11 cellular contexts compared by ENCODE assay signal in the genomic region with DNA sequence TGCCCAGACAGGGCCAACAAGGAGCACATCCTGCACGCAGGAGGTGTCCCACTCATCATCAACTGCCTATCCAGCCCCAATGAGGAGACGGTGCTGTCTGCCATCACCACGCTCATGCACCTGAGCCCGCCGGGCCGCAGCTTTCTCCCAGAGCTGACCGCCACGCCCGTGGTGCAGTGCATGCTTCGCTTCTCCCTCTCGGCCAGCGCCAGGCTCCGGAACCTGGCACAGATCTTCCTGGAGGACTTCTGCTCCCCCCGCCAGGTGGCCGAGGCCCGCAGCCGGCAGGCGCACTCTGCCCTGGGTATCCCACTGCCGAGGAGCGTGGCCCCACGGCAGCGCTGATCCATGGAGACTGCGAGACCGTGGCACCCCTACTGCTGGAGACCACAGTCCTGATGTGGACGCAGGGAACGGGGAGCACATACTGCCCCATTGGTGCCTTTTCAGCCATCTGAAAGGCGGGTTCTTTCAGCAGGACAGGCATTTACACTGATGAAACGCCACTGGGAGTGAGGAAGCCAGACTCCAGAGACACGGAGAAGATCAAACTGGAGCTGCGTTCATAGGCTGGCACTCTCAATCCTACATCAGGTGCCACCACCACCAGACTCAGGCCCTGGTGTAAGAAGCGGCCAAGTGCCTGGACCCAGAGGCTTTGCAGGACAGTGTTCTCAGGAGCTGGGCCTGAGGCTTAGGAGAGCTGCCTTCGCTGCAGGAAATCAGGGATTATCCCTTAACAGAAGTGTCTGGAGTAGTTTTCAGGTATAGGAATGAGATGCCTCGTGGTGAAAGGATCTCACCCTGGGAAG. TPM values are rescaled to one million over a fixed set of nuclear protein-coding genes. Genes with fewer than 3 reads are reported as not detected.
DNase-seq lines count a peak whose midpoint lies in the region; ATAC-seq, FAIRE-seq and TF ChIP-seq lines count a peak whose summit lies in the region.
"Had no signal": no experiment of that assay in that cellular context is flagged by ENCODE, and none has a peak within 500 bp of the region (broad histone marks: within the 10 kb centered on the region; RNA-seq: fewer than 3 reads in every experiment).

No MANE protein-coding gene starts in this region.

- no peak for DNase-seq in T-helper 1 cell
- no peak for DNase-seq in neural crest cell (ENCODE audit: low read depth, low spot score)
- DNase-seq in ureter (ENCODE audit: low spot score), result no peak
- no peak for DNase-seq in pancreas
- DNase-seq: 8988T; activated CD4-positive, alpha-beta T cell treated with anti-CD3 and anti-CD28 coated beads for 48 hours; MM.1S had no signal

- H3K27me3 Mint-ChIP-seq in T-helper 1 cell treated with Interleukin-12 subunit alpha and Interleukin-12 subunit beta and Interleukin-4 antibody, amounts not matched to agents 30 μg/mL and 1 μg/mL, for 36 hours (ENCODE audit: low read depth), result no peaks in the 10 kb centered on the region
- no peaks in the 10 kb centered on the region for H3K27me3 Mint-ChIP-seq in activated T-helper 17 cell treated with anti-CD3 and anti-CD28 coated beads, Interleukin-2, amount 50 U/mL, for 72 hours
- peaks cover 2% of the 10 kb centered on the region for H3K27me3 Mint-ChIP-seq in neural crest cell (ENCODE audit: low read depth)

- no peaks in the 10 kb centered on the region for H3K27me3 ChIP-seq in pancreas
- H3K27me3 ChIP-seq: thyroid gland had no signal

- ATAC-seq in activated T-helper 17 cell treated with anti-CD3 and anti-CD28 coated beads, Interleukin-2, amount 50 U/mL, for 72 hours (replicated peaks), result no peak
- no peak for ATAC-seq in pancreas

- no peaks in the 10 kb centered on the region for H3K9me3 Mint-ChIP-seq in T-helper 1 cell treated with Interleukin-12 subunit alpha and Interleukin-12 subunit beta and Interleukin-4 antibody, amounts not matched to agents 30 μg/mL and 1 μg/mL, for 36 hours
- no peaks in the 10 kb centered on the region for H3K9me3 Mint-ChIP-seq in activated T-helper 17 cell treated with anti-CD3 and anti-CD28 coated beads, Interleukin-2, amount 50 U/mL, for 72 hours
- H3K9me3 Mint-ChIP-seq in neural crest cell, result no peaks in the 10 kb centered on the region

- intact Hi-C loops in pancreas (cut with DNase I), result loop anchor here in 1 of 3 donors (10.0 kb wide), 1 partner anchor 46 kb away; no protein-coding TSS in a partner anchor

- peaks cover 37% of the 10 kb centered on the region for H3K4me1 Mint-ChIP-seq in T-helper 1 cell treated with Interleukin-12 subunit alpha and Interleukin-12 subunit beta and Interleukin-4 antibody, amounts not matched to agents 30 μg/mL and 1 μg/mL, for 36 hours (ENCODE audit: low read depth)
- H3K4me1 Mint-ChIP-seq in activated T-helper 17 cell treated with anti-CD3 and anti-CD28 coated beads, Interleukin-2, amount 50 U/mL, for 72 hours, result peaks cover 27% of the 10 kb centered on the region
- peaks cover 25% of the 10 kb centered on the region for H3K4me1 Mint-ChIP-seq in neural crest cell

- no peak overlapping the region for H3K4me3 Mint-ChIP-seq in T-helper 1 cell treated with Interleukin-12 subunit alpha and Interleukin-12 subunit beta and Interleukin-4 antibody, amounts not matched to agents 30 μg/mL and 1 μg/mL, for 36 hours
- H3K4me3 Mint-ChIP-seq in activated T-helper 17 cell treated with anti-CD3 and anti-CD28 coated beads, Interleukin-2, amount 50 U/mL, for 72 hours, result peak overlapping the region; percentile 53
- peak overlapping the region; percentile 75 for H3K4me3 Mint-ChIP-seq in neural crest cell

- no peaks in the 10 kb centered on the region for H3K9me3 ChIP-seq in pancreas
- H3K9me3 ChIP-seq: thyroid gland had no signal

- no peak overlapping the region for H3K27ac ChIP-seq in pancreas

- FAIRE-seq in pancreas (lab: Jason Lieb, UNC), result no peak
- FAIRE-seq: colon had no signal

- H3K36me3 ChIP-seq in pancreas, result no peaks in the 10 kb centered on the region

- peak overlapping the region; percentile 18 for H3K27ac Mint-ChIP-seq in T-helper 1 cell treated with Interleukin-12 subunit alpha and Interleukin-12 subunit beta and Interleukin-4 antibody, amounts not matched to agents 30 μg/mL and 1 μg/mL, for 36 hours
- no peak overlapping the region for H3K27ac Mint-ChIP-seq in activated T-helper 17 cell treated with anti-CD3 and anti-CD28 coated beads, Interleukin-2, amount 50 U/mL, for 72 hours
- H3K27ac Mint-ChIP-seq in neural crest cell (ENCODE audit: unreplicated experiment), result no peak overlapping the region

- TF ChIP-seq CTCF in neural crest cell (conservative IDR thresholded peaks at IDR 0.05) (no peak), pancreas (IDR thresholded peaks at IDR 0.05) (no peak)

- no peak overlapping the region for H3K4me3 ChIP-seq in pancreas
- H3K4me3 ChIP-seq: thyroid gland had no signal

- 85 to 89% methylated on average over 33 of the region's 33 CpGs for WGBS in pancreas, 2 donors

- H3K36me3 Mint-ChIP-seq in T-helper 1 cell treated with Interleukin-12 subunit alpha and Interleukin-12 subunit beta and Interleukin-4 antibody, amounts not matched to agents 30 μg/mL and 1 μg/mL, for 36 hours (ENCODE audit: low read depth), result peaks cover 24% of the 10 kb centered on the region
- peaks cover 27% of the 10 kb centered on the region for H3K36me3 Mint-ChIP-seq in activated T-helper 17 cell treated with anti-CD3 and anti-CD28 coated beads, Interleukin-2, amount 50 U/mL, for 72 hours (ENCODE audit: low read depth)
- H3K36me3 Mint-ChIP-seq in neural crest cell (ENCODE audit: low read depth), result peaks cover 3% of the 10 kb centered on the region

- H3K4me1 ChIP-seq in pancreas, result peaks cover 0 to 13% (median 0%) of the 10 kb centered on the region in 3 donors

RNA-seq across cellular contexts. Expression of a gene that starts 2.6 kb away (rescaled TPM):
- total RNA-seq in activated T-helper 17 cell treated with anti-CD3 and anti-CD28 coated beads, Interleukin-2, amount 50 U/mL, for 72 hours, result 10 to 100 TPM; 56.0 to 64.9 TPM
- total RNA-seq in neural crest cell (68.0 and 70.2 TPM in 2 replicates), ureter (81.6 TPM), pancreas (10 to 100 TPM; 14.4 to 32.3 (median 18.7) TPM)
- 10 to 100 TPM; 62.5 to 76.3 TPM for polyA plus RNA-seq in pancreas

RNA-seq across cellular contexts. Expression of a gene that starts 19.1 kb away (rescaled TPM):
- 10 to 100 TPM; 10.3 to 14.5 TPM for total RNA-seq in activated T-helper 17 cell treated with anti-CD3 and anti-CD28 coated beads, Interleukin-2, amount 50 U/mL, for 72 hours
- total RNA-seq in neural crest cell, result 15.6 and 15.8 TPM in 2 replicates
- total RNA-seq in ureter, result 13.8 TPM
- 1 to 10 TPM; 2.3 to 7.4 (median 3.4) TPM for total RNA-seq in pancreas
- 1 to 10 TPM; 5.7 to 6.3 TPM for polyA plus RNA-seq in pancreas

RNA-seq across cellular contexts. Expression of a gene that starts 25.4 kb away (rescaled TPM):
- 100 to 1,000 TPM; 191 to 343 TPM for total RNA-seq in activated T-helper 17 cell treated with anti-CD3 and anti-CD28 coated beads, Interleukin-2, amount 50 U/mL, for 72 hours
- total RNA-seq in neural crest cell (319 and 334 TPM in 2 replicates), ureter (93.9 TPM), pancreas (10 to 100 TPM in 3 of 6 donors, 1 to 10 TPM in 3; 7.5 to 32.9 (median 11.9) TPM)
- 10 to 100 TPM; 21.8 to 33.1 TPM for polyA plus RNA-seq in pancreas

RNA-seq across cellular contexts. Expression of a gene that starts 41.1 kb away (rescaled TPM):
- 10 to 100 TPM in 1 of 2 donors, 1 to 10 TPM in 1; 5.4 to 14.6 TPM for total RNA-seq in activated T-helper 17 cell treated with anti-CD3 and anti-CD28 coated beads, Interleukin-2, amount 50 U/mL, for 72 hours
- total RNA-seq in neural crest cell (6.0 and 7.3 TPM in 2 replicates), ureter (77.7 TPM), pancreas (1 to 10 TPM; 2.2 to 5.2 (median 4.0) TPM)
- 1 to 10 TPM; 7.8 to 8.8 TPM for polyA plus RNA-seq in pancreas

RNA-seq across cellular contexts. Expression of a gene that starts 53.9 kb away (rescaled TPM):
- 100 to 1,000 TPM; 416 to 512 TPM for total RNA-seq in activated T-helper 17 cell treated with anti-CD3 and anti-CD28 coated beads, Interleukin-2, amount 50 U/mL, for 72 hours
- total RNA-seq in neural crest cell (773 and 776 TPM in 2 replicates), ureter (326 TPM), pancreas (100 to 1,000 TPM; 102 to 178 (median 141) TPM)
- polyA plus RNA-seq in pancreas, result 10 to 100 TPM; 38.1 to 62.6 TPM
